Comparison of ENCODE assay signal across 8 cellular contexts in genomic region chr16:67659675-67660563, GRCh38. TPM values are rescaled to one million over a fixed set of nuclear protein-coding genes. Genes with fewer than 3 reads are reported as not detected.
DNase-seq lines count a peak whose midpoint lies in the region; ATAC-seq and TF ChIP-seq lines count a peak whose summit lies in the region.

Gene ACD, minus strand, starts transcription at chr16:67660260. Its CDS starts 40 bp downstream, at chr16:67660220.

- peak within 1 kb of the TSS; percentile 99 for H3K9ac ChIP-seq in neural cell (ENCODE audit: low read length)

- H3K4me3 ChIP-seq in fibroblast of the aortic adventitia (ENCODE audit: low read depth, low read length) = peak within 1 kb of the TSS; percentile 89
- H3K4me3 ChIP-seq in neural cell (ENCODE audit: low read length) = peak within 1 kb of the TSS; percentile 100
- H3K4me3 ChIP-seq in stomach = peak within 1 kb of the TSS; percentile 57 to 85 (median 82)

- H3K27me3 ChIP-seq in neural cell (ENCODE audit: insufficient read depth, low read depth, low read length) (no peaks in the 10 kb centered on the region), stomach (peaks cover 0 to 5% (median under 1%) of the 10 kb centered on the region in 3 donors)

- H3K36me3 ChIP-seq in KOPT-K1 (ENCODE audit: insufficient read depth, low read length) = peaks cover 49% of the 10 kb centered on the region
- no peaks in the 10 kb centered on the region for H3K36me3 ChIP-seq in neural cell (ENCODE audit: insufficient read depth, low read length)
- peaks cover 9 to 43% (median 37%) of the 10 kb centered on the region in 4 donors for H3K36me3 ChIP-seq in stomach

- DNase-seq in EL = peak; percentile 91
- peak; percentile 82 to 89 for DNase-seq in SHP77 (lab: John Stamatoyannopoulos, UW)
- DNase-seq in activated gamma-delta T cell (lab: John Stamatoyannopoulos, UW) = peak; percentile 89
- peak; percentile 85 for DNase-seq in fibroblast of the aortic adventitia (ENCODE audit: low read depth)
- DNase-seq in stomach = peak; percentile 92

- intact Hi-C loops in stomach (cut with DNase I; ENCODE audit: low total_unique reads) = no loop called here

- H2AFZ ChIP-seq in neural cell (ENCODE audit: low read depth, low read length) = peak within 1 kb of the TSS; percentile 100

- no peak for TF ChIP-seq RAD21 in neural cell (conservative IDR thresholded peaks at IDR 0.05)

- H3K9me3 ChIP-seq in KOPT-K1 (ENCODE audit: insufficient read depth, low read length, poor library complexity, severe bottlenecking) (no peaks in the 10 kb centered on the region), neural cell (ENCODE audit: low read length) (no peaks in the 10 kb centered on the region), stomach (no peaks in the 10 kb centered on the region)

- no peaks in the 10 kb centered on the region for H3K9me2 ChIP-seq in neural cell (ENCODE audit: insufficient read depth, low read length)

- TF ChIP-seq CTCF in fibroblast of the aortic adventitia (IDR thresholded peaks at IDR 0.05; ENCODE audit: insufficient read depth, low read length) (no peak), neural cell (IDR thresholded peaks at IDR 0.05; ENCODE audit: poor library complexity, severe bottlenecking) (peak; percentile 18), stomach (IDR thresholded peaks at IDR 0.05) (no peak)

- H3K79me2 ChIP-seq in neural cell (replicated peaks; ENCODE audit: insufficient read depth, low read length) = peaks cover 15% of the 10 kb centered on the region

- H3K27ac ChIP-seq in KOPT-K1 (ENCODE audit: low read depth, low read length, poor library complexity, severe bottlenecking) (peak within 1 kb of the TSS; percentile 74), neural cell (ENCODE audit: low read length) (peak within 1 kb of the TSS; percentile 100), stomach (peak within 1 kb of the TSS; percentile 92 to 97 (median 96))

- no peaks in the 10 kb centered on the region for H4K20me1 ChIP-seq in neural cell (ENCODE audit: insufficient read depth)

- no peaks in the 10 kb centered on the region for H3F3A ChIP-seq in neural cell (ENCODE audit: insufficient read depth, low read length, poor library complexity, severe bottlenecking)

- WGBS in stomach, 5 donors = 0 to 1% (median 0%) methylated on average over 26 to 83 of the region's 83 CpGs

- ATAC-seq in GM21786 (IDR thresholded peaks at IDR 0.05; ENCODE audit: unreplicated experiment) = peak; percentile 52

- TF ChIP-seq EP300 in neural cell (conservative IDR thresholded peaks at IDR 0.05; ENCODE audit: poor library complexity, severe bottlenecking) = no peak
- no peak for TF ChIP-seq EP300 in stomach (IDR thresholded peaks at IDR 0.05)

- TF ChIP-seq POLR2A in stomach (IDR thresholded peaks at IDR 0.05) = peak in 1 of 4 donors; percentile 70

- peaks cover 20 to 34% (median 30%) of the 10 kb centered on the region in 4 donors for H3K4me1 ChIP-seq in stomach

- H3K4me2 ChIP-seq in neural cell (ENCODE audit: low read length) = peak within 1 kb of the TSS; percentile 80

TF ChIP-seq in neural cell, 6 proteins besides CTCF, POLR2A, EP300 and RAD21:
- TF ChIP-seq MXI1 (conservative IDR thresholded peaks at IDR 0.05; ENCODE audit: poor library complexity, severe bottlenecking) (peak; percentile 65), SMC3 (conservative IDR thresholded peaks at IDR 0.05; ENCODE audit: poor library complexity) (peak; percentile 45), TAF1 (IDR thresholded peaks at IDR 0.05; ENCODE audit: low read depth) (peak; percentile 85), EZH2 (IDR thresholded peaks at IDR 0.05; ENCODE audit: borderline replicate concordance, insufficient read depth, low read length, poor library complexity, severe bottlenecking) (no peak), POLR2AphosphoS5 (IDR thresholded peaks at IDR 0.05) (peak; percentile 96), REST (IDR thresholded peaks at IDR 0.05; ENCODE audit: borderline replicate concordance) (peak; percentile 90)

RNA-seq across cellular contexts. Expression of gene ACD, which starts in this region (rescaled TPM):
- total RNA-seq in fibroblast of the aortic adventitia (ENCODE audit: low replicate concordance) (8.8 and 23.1 TPM in 2 replicates), stomach (10 to 100 TPM in 2 of 5 donors, 1 to 10 TPM in 2, under 1 TPM in 1; 0.87 to 30.3 (median 5.3) TPM)
- polyA plus RNA-seq in neural cell (98.6 and 108 TPM in 2 replicates), stomach (10 to 100 TPM; 12.0 to 17.1 (median 16.2) TPM)
- 34.4 and 41.4 TPM in 2 replicates for polyA minus RNA-seq in neural cell

Comparison
In these comparisons a context has a peak if more than half of its experiments do, and no peak if none do; other contexts are left out.
1. Peak in every context shown above with its lines: DNase-seq, ATAC-seq, H3K4me3 ChIP-seq and H3K27ac ChIP-seq.